ENCODE assay signal across 16 cellular contexts in genomic region chr6:160431791-160432404, GRCh38.
A peak's percentile ranks its signal among the peaks of the same experiment; 100 is the strongest.
DNase-seq lines count a peak whose midpoint lies in the region; ATAC-seq, FAIRE-seq and TF ChIP-seq lines count a peak whose summit lies in the region.
"Had no signal": no experiment of that assay in that cellular context is flagged by ENCODE, and none has a peak within 500 bp of the region (broad histone marks: within the 10 kb centered on the region; RNA-seq: fewer than 3 reads in every experiment).

No MANE protein-coding gene starts in this region.

- ATAC-seq in gastroesophageal sphincter: peak; percentile 17
- ATAC-seq in pancreas: no peak
- no peak for ATAC-seq in HG03469 (IDR thresholded peaks at IDR 0.05; ENCODE audit: unreplicated experiment)
- ATAC-seq: HepG2 had no signal

- no peak overlapping the region for H3K4me3 ChIP-seq in gastroesophageal sphincter
- no peak overlapping the region for H3K4me3 ChIP-seq in pancreas
- H3K4me3 ChIP-seq in uterus: no peak overlapping the region
- H3K4me3 ChIP-seq: BLaER1, upper lobe of left lung had no signal

- TF ChIP-seq POLR2A in gastroesophageal sphincter (IDR thresholded peaks at IDR 0.05) (no peak), uterus (IDR thresholded peaks at IDR 0.05) (no peak)

- intact Hi-C loops in pancreas (cut with DNase I): no loop called here
- intact Hi-C loops in uterus (cut with DNase I; ENCODE audit: low total_unique reads): no loop called here

- H3K36me3 ChIP-seq in gastroesophageal sphincter (no peaks in the 10 kb centered on the region), pancreas (no peaks in the 10 kb centered on the region), uterus (no peaks in the 10 kb centered on the region)
- H3K36me3 ChIP-seq: BLaER1, brain microvascular endothelial cell, upper lobe of left lung had no signal

- whole genome bisulfite sequencing in gastroesophageal sphincter (ENCODE audit: low coverage in 1 of 2), 2 donors: 67 to 84% methylated on average over 7 of the region's 8 CpGs
- 89 to 91% methylated on average over 8 of the region's 8 CpGs for WGBS in pancreas, 2 donors

- no peak for TF ChIP-seq EP300 in gastroesophageal sphincter (IDR thresholded peaks at IDR 0.05)

- FAIRE-seq in pancreas (lab: Jason Lieb, UNC): peak; percentile 5
- FAIRE-seq: HepG2, islet of Langerhans had no signal

- H3K27me3 ChIP-seq in gastroesophageal sphincter (no peaks in the 10 kb centered on the region), pancreas (no peaks in the 10 kb centered on the region), uterus (no peaks in the 10 kb centered on the region)
- H3K27me3 ChIP-seq: BLaER1, brain microvascular endothelial cell, upper lobe of left lung had no signal

- peaks cover 8 to 53% (median 12%) of the 10 kb centered on the region in 3 donors for H3K4me1 ChIP-seq in gastroesophageal sphincter
- H3K4me1 ChIP-seq in pancreas: peaks cover 0 to 14% (median 11%) of the 10 kb centered on the region in 3 donors
- peaks cover 5 to 13% of the 10 kb centered on the region in 2 donors for H3K4me1 ChIP-seq in uterus

- H3K9me3 ChIP-seq in gastroesophageal sphincter: no peaks in the 10 kb centered on the region
- no peaks in the 10 kb centered on the region for H3K9me3 ChIP-seq in pancreas
- H3K9me3 ChIP-seq in uterus: no peaks in the 10 kb centered on the region
- H3K9me3 ChIP-seq: BLaER1, upper lobe of left lung had no signal

- TF ChIP-seq CTCF in gastroesophageal sphincter (IDR thresholded peaks at IDR 0.05) (no peak), pancreas (IDR thresholded peaks at IDR 0.05) (no peak), uterus (IDR thresholded peaks at IDR 0.05) (no peak)

- peak overlapping the region; percentile 61 to 83 (median 80) for H3K27ac ChIP-seq in gastroesophageal sphincter
- H3K27ac ChIP-seq in pancreas: no peak overlapping the region
- peak overlapping the region; percentile 66 to 84 for H3K27ac ChIP-seq in uterus
- H3K27ac ChIP-seq: BLaER1, brain microvascular endothelial cell, upper lobe of left lung had no signal

- peak; percentile 13 for DNase-seq in astrocyte of the hippocampus (ENCODE audit: low read depth, low spot score)
- DNase-seq in pancreas: no peak
- no peak for DNase-seq in uterus
- DNase-seq in Kasumi-1 (lab: John Stamatoyannopoulos, UW): no peak
- no peak for DNase-seq in NCI-H748 (lab: John Stamatoyannopoulos, UW; ENCODE audit: unreplicated experiment)
- DNase-seq: DMS79 treated with DMSO at 0.1 percent for 48 hours; effector CD4-positive, alpha-beta T cell; H7; NCI-H2107; upper lobe of left lung had no signal

Comparison
In these comparisons a context has a peak if more than half of its experiments do, and no peak if none do; other contexts are left out.
1. H3K27ac ChIP-seq: peak in gastroesophageal sphincter (4 of 4) and uterus (2 of 2); none in pancreas (0 of 4).